In the genomic region with DNA sequence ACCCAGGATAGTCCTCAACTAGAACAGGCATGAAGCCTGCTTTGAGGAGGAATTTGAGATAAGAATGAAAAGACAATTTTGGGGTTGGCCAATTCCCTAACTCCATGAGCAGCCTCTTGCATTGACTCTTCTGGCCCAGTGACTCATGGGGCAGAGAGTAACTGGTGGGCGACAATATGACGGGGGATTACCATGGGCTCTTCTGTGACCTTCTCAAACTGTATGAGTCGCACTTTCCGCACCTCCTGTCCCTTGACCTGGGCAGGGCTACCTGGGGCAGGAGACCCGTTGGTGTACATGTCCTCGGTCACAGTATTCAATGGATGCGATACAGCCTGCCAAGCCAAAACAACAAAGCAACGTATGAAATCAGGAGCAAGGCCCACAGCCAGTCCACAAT, we compare ENCODE assay signal across 20 cellular contexts. TPM values are rescaled to one million over a fixed set of nuclear protein-coding genes. Genes with fewer than 3 reads are reported as not detected.
"Had no signal": no experiment of that assay in that cellular context is flagged by ENCODE, and none has a peak within 500 bp of the region (broad histone marks: within the 10 kb centered on the region; RNA-seq: fewer than 3 reads in every experiment).

No MANE protein-coding gene starts in this region.

- H3K9me3 Mint-ChIP-seq: dendritic cell treated with granulocyte-macrophage colony-stimulating factor and Interleukin-4, amounts not matched to agents 40 ng/mL and 50 ng/mL, for 4 days; effector memory CD8-positive, alpha-beta T cell; naive thymus-derived CD8-positive, alpha-beta T cell; stimulated activated memory B cell treated with anti-CD40 and anti-IgM and Interleukin-4, amounts not matched to agents 10 μg/mL and 1 μg/mL and 100 μg/mL, for 72 hours had no signal

- DNase-seq: effector memory CD8-positive, alpha-beta T cell; gastrocnemius medialis; heart right ventricle; hypothalamus; kidney glomerular epithelial cell; mammary epithelial cell; mucosa of descending colon; naive thymus-derived CD8-positive, alpha-beta T cell; ovary; sigmoid colon; stimulated activated CD4-positive, alpha-beta T cell treated with anti-CD3 and anti-CD28 coated beads, Interleukin-2, amount 100 ng/mL, for 48 hours; trophoblast cell had no signal

- H3K4me3 Mint-ChIP-seq: dendritic cell treated with granulocyte-macrophage colony-stimulating factor and Interleukin-4, amounts not matched to agents 40 ng/mL and 50 ng/mL, for 4 days; effector memory CD8-positive, alpha-beta T cell; naive thymus-derived CD8-positive, alpha-beta T cell; stimulated activated memory B cell treated with anti-CD40 and anti-IgM and Interleukin-4, amounts not matched to agents 10 μg/mL and 1 μg/mL and 100 μg/mL, for 72 hours had no signal

- H3K27ac Mint-ChIP-seq: dendritic cell treated with granulocyte-macrophage colony-stimulating factor and Interleukin-4, amounts not matched to agents 40 ng/mL and 50 ng/mL, for 4 days; effector memory CD8-positive, alpha-beta T cell; naive thymus-derived CD8-positive, alpha-beta T cell; stimulated activated memory B cell treated with anti-CD40 and anti-IgM and Interleukin-4, amounts not matched to agents 10 μg/mL and 1 μg/mL and 100 μg/mL, for 72 hours had no signal

- H3K36me3 Mint-ChIP-seq: stimulated activated memory B cell treated with anti-CD40 and anti-IgM and Interleukin-4, amounts not matched to agents 10 μg/mL and 1 μg/mL and 100 μg/mL, for 72 hours had no signal

- H3K27me3 Mint-ChIP-seq: dendritic cell treated with granulocyte-macrophage colony-stimulating factor and Interleukin-4, amounts not matched to agents 40 ng/mL and 50 ng/mL, for 4 days; effector memory CD8-positive, alpha-beta T cell; naive thymus-derived CD8-positive, alpha-beta T cell; stimulated activated memory B cell treated with anti-CD40 and anti-IgM and Interleukin-4, amounts not matched to agents 10 μg/mL and 1 μg/mL and 100 μg/mL, for 72 hours had no signal

- ATAC-seq: effector memory CD8-positive, alpha-beta T cell; gastrocnemius medialis; heart right ventricle; mucosa of descending colon; naive thymus-derived CD8-positive, alpha-beta T cell; stimulated activated memory B cell treated with anti-CD40 and anti-IgM and Interleukin-4, amounts not matched to agents 10 μg/mL and 1 μg/mL and 100 μg/mL, for 72 hours had no signal

RNA-seq across cellular contexts. Expression of gene GAB3, which starts 41.1 kb away (rescaled TPM):
- polyA plus RNA-seq: neural cell had no signal

RNA-seq across cellular contexts. Expression of gene SMIM9, which starts 42.5 kb away (rescaled TPM):
- total RNA-seq: esophagus muscularis mucosa; fibroblast of villous mesenchyme; gastrocnemius medialis; lower leg skin; mammary epithelial cell; mucosa of descending colon; naive thymus-derived CD8-positive, alpha-beta T cell; ovary; posterior vena cava; right atrium auricular region had no signal
- polyA plus RNA-seq: heart right ventricle; mammary epithelial cell; naive thymus-derived CD8-positive, alpha-beta T cell; neural cell; ovary; sigmoid colon had no signal
